ENCODE assay signal across 1 cellular context in genomic region chr20:34516038-34516873, GRCh38.
TF ChIP-seq lines count a peak whose summit lies in the region.

Gene DYNLRB1 (plus strand): TSS chr20:34516422. CDS start chr20:34516459, 37 bp downstream.

TF ChIP-seq in K562, 482 proteins besides CTCF, POLR2A, EP300 and RAD21 (continued from another document and continues in another):
- 0 out of 2 replicates have a peak, but pooled peaks have one; percentile 22 for TF ChIP-seq ATF6 (CRISPR knock-in tag; IDR thresholded peaks at IDR 0.05)
- peak; percentile 79; the same call in 1 of the 2 replicates for TF ChIP-seq KLF6 (CRISPR knock-in tag; IDR thresholded peaks at IDR 0.05; ENCODE audit: borderline replicate concordance)
- TF ChIP-seq ETV1 (tag; conservative IDR thresholded peaks at IDR 0.05; ENCODE audit: low read depth) = peak; percentile 83
- TF ChIP-seq ERF (CRISPR knock-in tag; IDR thresholded peaks at IDR 0.05) = peak; percentile 52; the same call in 1 of the 2 replicates
- no peak for TF ChIP-seq DMBX1 (CRISPR knock-in tag; IDR thresholded peaks at IDR 0.05; ENCODE audit: borderline replicate concordance)
- peak in 1 of 2 experiments; percentile 72; a peak in 1 of 4 replicates for TF ChIP-seq HDAC1 (IDR thresholded peaks at IDR 0.05)
- no peak for TF ChIP-seq BCL6 (CRISPR knock-in tag; IDR thresholded peaks at IDR 0.05)
- no peak for TF ChIP-seq CEBPB (tag; IDR thresholded peaks at IDR 0.05)
- no peak for TF ChIP-seq PHB (CRISPR knock-in tag; IDR thresholded peaks at IDR 0.05)
- TF ChIP-seq TAF1 (IDR thresholded peaks at IDR 0.05; ENCODE audit: control insufficient read depth, extremely low read depth, insufficient read depth, low read length, severe bottlenecking) = peak; percentile 43
- 0 out of 2 replicates have a peak, but pooled peaks have one; percentile 34 for TF ChIP-seq HDAC2 (IDR thresholded peaks at IDR 0.05)
- no peak for TF ChIP-seq ZNF75A (CRISPR knock-in tag; IDR thresholded peaks at IDR 0.05)
- peak; percentile 54; the same call in 1 of the 2 replicates for TF ChIP-seq CHD2 (IDR thresholded peaks at IDR 0.05; ENCODE audit: low read depth, low read length)
- TF ChIP-seq SIN3A (IDR thresholded peaks at IDR 0.05; ENCODE audit: borderline replicate concordance in 2 of 2, control insufficient read depth in 1 of 2, low read depth in 2 of 2, low read length in 2 of 2) = peak; percentile 59 to 84; a peak in 2 of 4 replicates
- no peak for TF ChIP-seq SRSF3 (IDR thresholded peaks at IDR 0.05; ENCODE audit: insufficient read depth, low read length)
- TF ChIP-seq SUPT5H (IDR thresholded peaks at IDR 0.05) = peak; percentile 88
- 0 out of 2 replicates have a peak, but pooled peaks have one; percentile 21 for TF ChIP-seq ZNF324 (CRISPR knock-in tag; IDR thresholded peaks at IDR 0.05)
- TF ChIP-seq, protein P1, sequence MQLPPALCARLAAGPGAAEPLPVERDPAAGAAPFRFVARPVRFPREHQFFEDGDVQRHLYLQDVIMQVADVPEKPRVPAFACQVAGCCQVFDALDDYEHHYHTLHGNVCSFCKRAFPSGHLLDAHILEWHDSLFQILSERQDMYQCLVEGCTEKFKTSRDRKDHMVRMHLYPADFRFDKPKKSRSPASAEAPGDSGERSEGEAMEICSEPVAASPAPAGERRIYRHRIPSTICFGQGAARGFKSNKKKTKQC (CRISPR knock-in tag; IDR thresholded peaks at IDR 0.05) = 0 out of 2 replicates have a peak, but pooled peaks have one; percentile 14
- TF ChIP-seq TRIM24 (IDR thresholded peaks at IDR 0.05) = no peak; a peak in 1 of 4 replicates
- 0 out of 2 replicates have a peak, but pooled peaks have one; percentile 33 for TF ChIP-seq TAF7 (tag; IDR thresholded peaks at IDR 0.05)
- no peak for TF ChIP-seq ZNF354B (CRISPR knock-in tag; IDR thresholded peaks at IDR 0.05)
- no peak for TF ChIP-seq DIDO1 (tag; IDR thresholded peaks at IDR 0.05; ENCODE audit: low read depth)
- no peak for TF ChIP-seq HDAC3 (IDR thresholded peaks at IDR 0.05; ENCODE audit: borderline replicate concordance, partially characterized antibody)
- TF ChIP-seq, protein P2, sequence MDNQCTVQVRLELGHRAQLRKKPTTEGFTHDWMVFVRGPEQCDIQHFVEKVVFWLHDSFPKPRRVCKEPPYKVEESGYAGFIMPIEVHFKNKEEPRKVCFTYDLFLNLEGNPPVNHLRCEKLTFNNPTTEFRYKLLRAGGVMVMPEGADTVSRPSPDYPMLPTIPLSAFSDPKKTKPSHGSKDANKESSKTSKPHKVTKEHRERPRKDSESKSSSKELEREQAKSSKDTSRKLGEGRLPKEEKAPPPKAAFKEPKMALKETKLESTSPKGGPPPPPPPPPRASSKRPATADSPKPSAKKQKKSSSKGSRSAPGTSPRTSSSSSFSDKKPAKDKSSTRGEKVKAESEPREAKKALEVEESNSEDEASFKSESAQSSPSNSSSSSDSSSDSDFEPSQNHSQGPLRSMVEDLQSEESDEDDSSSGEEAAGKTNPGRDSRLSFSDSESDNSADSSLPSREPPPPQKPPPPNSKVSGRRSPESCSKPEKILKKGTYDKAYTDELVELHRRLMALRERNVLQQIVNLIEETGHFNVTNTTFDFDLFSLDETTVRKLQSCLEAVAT (IDR thresholded peaks at IDR 0.05) = peak in 1 of 2 experiments; percentile 29; a peak in 1 of 4 replicates
- TF ChIP-seq, protein P3, sequence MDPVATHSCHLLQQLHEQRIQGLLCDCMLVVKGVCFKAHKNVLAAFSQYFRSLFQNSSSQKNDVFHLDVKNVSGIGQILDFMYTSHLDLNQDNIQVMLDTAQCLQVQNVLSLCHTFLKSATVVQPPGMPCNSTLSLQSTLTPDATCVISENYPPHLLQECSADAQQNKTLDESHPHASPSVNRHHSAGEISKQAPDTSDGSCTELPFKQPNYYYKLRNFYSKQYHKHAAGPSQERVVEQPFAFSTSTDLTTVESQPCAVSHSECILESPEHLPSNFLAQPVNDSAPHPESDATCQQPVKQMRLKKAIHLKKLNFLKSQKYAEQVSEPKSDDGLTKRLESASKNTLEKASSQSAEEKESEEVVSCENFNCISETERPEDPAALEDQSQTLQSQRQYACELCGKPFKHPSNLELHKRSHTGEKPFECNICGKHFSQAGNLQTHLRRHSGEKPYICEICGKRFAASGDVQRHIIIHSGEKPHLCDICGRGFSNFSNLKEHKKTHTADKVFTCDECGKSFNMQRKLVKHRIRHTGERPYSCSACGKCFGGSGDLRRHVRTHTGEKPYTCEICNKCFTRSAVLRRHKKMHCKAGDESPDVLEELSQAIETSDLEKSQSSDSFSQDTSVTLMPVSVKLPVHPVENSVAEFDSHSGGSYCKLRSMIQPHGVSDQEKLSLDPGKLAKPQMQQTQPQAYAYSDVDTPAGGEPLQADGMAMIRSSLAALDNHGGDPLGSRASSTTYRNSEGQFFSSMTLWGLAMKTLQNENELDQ (CRISPR knock-in tag; IDR thresholded peaks at IDR 0.05; ENCODE audit: borderline replicate concordance) = no peak
- TF ChIP-seq RBBP5 (IDR thresholded peaks at IDR 0.05; ENCODE audit: borderline replicate concordance, insufficient read depth, low read length, poor library complexity, severe bottlenecking) = peak; percentile 91
- TF ChIP-seq NEUROD1 (IDR thresholded peaks at IDR 0.05; ENCODE audit: borderline replicate concordance, low read depth, low read length, partially characterized antibody) = peak; percentile 29
- TF ChIP-seq POLR2H (tag; IDR thresholded peaks at IDR 0.05; ENCODE audit: low read depth) = 0 out of 2 replicates have a peak, but pooled peaks have one; percentile 19
- peak; percentile 58 for TF ChIP-seq HNRNPLL (IDR thresholded peaks at IDR 0.05; ENCODE audit: low read depth, low read length, poor library complexity, severe bottlenecking)
- TF ChIP-seq CBX5 (IDR thresholded peaks at IDR 0.05; ENCODE audit: borderline replicate concordance, low read depth) = no peak
- peak; percentile 94 for TF ChIP-seq POLR2G (IDR thresholded peaks at IDR 0.05; ENCODE audit: low read depth, low read length)
- peak; percentile 31; the same call in 1 of the 2 replicates for TF ChIP-seq CTBP1 (IDR thresholded peaks at IDR 0.05; ENCODE audit: borderline replicate concordance)
- TF ChIP-seq, protein P4, sequence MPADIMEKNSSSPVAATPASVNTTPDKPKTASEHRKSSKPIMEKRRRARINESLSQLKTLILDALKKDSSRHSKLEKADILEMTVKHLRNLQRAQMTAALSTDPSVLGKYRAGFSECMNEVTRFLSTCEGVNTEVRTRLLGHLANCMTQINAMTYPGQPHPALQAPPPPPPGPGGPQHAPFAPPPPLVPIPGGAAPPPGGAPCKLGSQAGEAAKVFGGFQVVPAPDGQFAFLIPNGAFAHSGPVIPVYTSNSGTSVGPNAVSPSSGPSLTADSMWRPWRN (IDR thresholded peaks at IDR 0.05; ENCODE audit: low read depth) = no peak
- TF ChIP-seq GABPB1 (CRISPR knock-in tag; IDR thresholded peaks at IDR 0.05) = peak; percentile 84
- TF ChIP-seq HNRNPUL1 (IDR thresholded peaks at IDR 0.05; ENCODE audit: low read length) = no peak
- peak; percentile 76 for TF ChIP-seq PBX2 (CRISPR knock-in tag; IDR thresholded peaks at IDR 0.05; ENCODE audit: low read depth)
- TF ChIP-seq PBX2 (tag; conservative IDR thresholded peaks at IDR 0.05; ENCODE audit: low read depth) = peak; percentile 96
- TF ChIP-seq PHTF2 (CRISPR knock-in tag; IDR thresholded peaks at IDR 0.05) = no peak
- TF ChIP-seq KDM2B (CRISPR knock-in tag; IDR thresholded peaks at IDR 0.05) = peak; percentile 54; the same call in 1 of the 2 replicates
- TF ChIP-seq CBX1 (IDR thresholded peaks at IDR 0.05; ENCODE audit: low read depth) = no peak
- TF ChIP-seq KDM5B (IDR thresholded peaks at IDR 0.05; ENCODE audit: insufficient replicate concordance, low read depth, low read length) = peak; percentile 57
- TF ChIP-seq GTF3C2 (IDR thresholded peaks at IDR 0.05; ENCODE audit: borderline replicate concordance, extremely low read depth, insufficient read length) = peak; percentile 1
- TF ChIP-seq, protein P5, sequence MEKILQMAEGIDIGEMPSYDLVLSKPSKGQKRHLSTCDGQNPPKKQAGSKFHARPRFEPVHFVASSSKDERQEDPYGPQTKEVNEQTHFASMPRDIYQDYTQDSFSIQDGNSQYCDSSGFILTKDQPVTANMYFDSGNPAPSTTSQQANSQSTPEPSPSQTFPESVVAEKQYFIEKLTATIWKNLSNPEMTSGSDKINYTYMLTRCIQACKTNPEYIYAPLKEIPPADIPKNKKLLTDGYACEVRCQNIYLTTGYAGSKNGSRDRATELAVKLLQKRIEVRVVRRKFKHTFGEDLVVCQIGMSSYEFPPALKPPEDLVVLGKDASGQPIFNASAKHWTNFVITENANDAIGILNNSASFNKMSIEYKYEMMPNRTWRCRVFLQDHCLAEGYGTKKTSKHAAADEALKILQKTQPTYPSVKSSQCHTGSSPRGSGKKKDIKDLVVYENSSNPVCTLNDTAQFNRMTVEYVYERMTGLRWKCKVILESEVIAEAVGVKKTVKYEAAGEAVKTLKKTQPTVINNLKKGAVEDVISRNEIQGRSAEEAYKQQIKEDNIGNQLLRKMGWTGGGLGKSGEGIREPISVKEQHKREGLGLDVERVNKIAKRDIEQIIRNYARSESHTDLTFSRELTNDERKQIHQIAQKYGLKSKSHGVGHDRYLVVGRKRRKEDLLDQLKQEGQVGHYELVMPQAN (IDR thresholded peaks at IDR 0.05; ENCODE audit: borderline replicate concordance) = peak; percentile 44
- TF ChIP-seq ZBTB12 (CRISPR knock-in tag; IDR thresholded peaks at IDR 0.05) = no peak
- no peak for TF ChIP-seq THRAP3 (IDR thresholded peaks at IDR 0.05; ENCODE audit: borderline replicate concordance)
- peak; percentile 98 for TF ChIP-seq ZFX (CRISPR knock-in tag; IDR thresholded peaks at IDR 0.05)
- TF ChIP-seq, protein P6, sequence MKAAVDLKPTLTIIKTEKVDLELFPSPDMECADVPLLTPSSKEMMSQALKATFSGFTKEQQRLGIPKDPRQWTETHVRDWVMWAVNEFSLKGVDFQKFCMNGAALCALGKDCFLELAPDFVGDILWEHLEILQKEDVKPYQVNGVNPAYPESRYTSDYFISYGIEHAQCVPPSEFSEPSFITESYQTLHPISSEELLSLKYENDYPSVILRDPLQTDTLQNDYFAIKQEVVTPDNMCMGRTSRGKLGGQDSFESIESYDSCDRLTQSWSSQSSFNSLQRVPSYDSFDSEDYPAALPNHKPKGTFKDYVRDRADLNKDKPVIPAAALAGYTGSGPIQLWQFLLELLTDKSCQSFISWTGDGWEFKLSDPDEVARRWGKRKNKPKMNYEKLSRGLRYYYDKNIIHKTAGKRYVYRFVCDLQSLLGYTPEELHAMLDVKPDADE (conservative IDR thresholded peaks at IDR 0.05; ENCODE audit: control insufficient read depth, low read depth, low read length) = no peak; the same call in 1 of the 2 replicates
- peak; percentile 80 for TF ChIP-seq POLR2B (IDR thresholded peaks at IDR 0.05; ENCODE audit: low read depth, partially characterized antibody)
